Comparison of ENCODE assay signal across 8 cellular contexts in genomic region chr15:62059108-62059817, GRCh38. TPM values are rescaled to one million over a fixed set of nuclear protein-coding genes. Genes with fewer than 3 reads are reported as not detected.
DNase-seq lines count a peak whose midpoint lies in the region; ATAC-seq, FAIRE-seq and TF ChIP-seq lines count a peak whose summit lies in the region.

No MANE protein-coding gene starts in this region.

- H3K36me3 Mint-ChIP-seq in Calu3 (ENCODE audit: insufficient read depth, unreplicated experiment): peaks cover 49% of the 10 kb centered on the region

- H3K27me3 ChIP-seq in bronchial epithelial cell (ENCODE audit: control insufficient read depth, insufficient read depth, low read length): no peaks in the 10 kb centered on the region

- no peak for FAIRE-seq in bronchial epithelial cell (lab: Jason Lieb, UNC)

- intact Hi-C loops in Calu3 (cut with micrococcal nuclease; ENCODE audit: unreplicated experiment) (loop anchor here (5.0 kb wide), 1 partner anchor 182 kb away; no protein-coding TSS in a partner anchor), mucosa of descending colon (cut with DNase I, micrococcal nuclease) (no loop called here)

- BruUV-seq in Calu3 (replicated peaks; lab: Mats Ljungman, UMichigan): TSS peak; percentile 38

- peaks cover 73% of the 10 kb centered on the region for H3K4me1 Mint-ChIP-seq in Calu3 (ENCODE audit: low read depth, unreplicated experiment)

- H3K9me3 Mint-ChIP-seq in Calu3 (ENCODE audit: low read depth, unreplicated experiment): no peaks in the 10 kb centered on the region

- H3K4me3 ChIP-seq in bronchial epithelial cell (ENCODE audit: low read depth, low read length) (peak overlapping the region; percentile 92), mucosa of descending colon (peak overlapping the region; percentile 88)

- H3K4me3 Mint-ChIP-seq in Calu3 (ENCODE audit: low read depth, unreplicated experiment): peak overlapping the region; percentile 93

- H3K27ac Mint-ChIP-seq in Calu3 (ENCODE audit: unreplicated experiment): peak overlapping the region; percentile 25

- ATAC-seq in mucosa of descending colon (no peak), esophagus mucosa (no peak)

- CTCF ChIA-PET in Calu3 (lab: Charles Lee): interaction anchor here (0.6 to 2.5 kb wide), 4 partner anchors 10 to 247 kb away, joined by 3 to 12 read pairs (median 4); no protein-coding TSS in a partner anchor

- no peaks in the 10 kb centered on the region for H3K27me3 Mint-ChIP-seq in Calu3 (ENCODE audit: unreplicated experiment)

- TF ChIP-seq CTCF in Calu3 (IDR thresholded peaks at IDR 0.05; ENCODE audit: unreplicated experiment): no peak
- TF ChIP-seq CTCF in bronchial epithelial cell (IDR thresholded peaks at IDR 0.05; ENCODE audit: insufficient read depth, low read length, severe bottlenecking): peak; percentile 21
- no peak for TF ChIP-seq CTCF in mucosa of descending colon (IDR thresholded peaks at IDR 0.05)

- no peaks in the 10 kb centered on the region for H3K9me3 ChIP-seq in mucosa of descending colon

- DNase-seq in Calu3: no peak
- peak; percentile 10 for DNase-seq in MV-4-11 (lab: John Stamatoyannopoulos, UW)
- peak; percentile 33 for DNase-seq in bronchial epithelial cell (ENCODE audit: low read depth)
- no peak for DNase-seq in mucosa of descending colon
- no peak for DNase-seq in activated effector memory CD4-positive, alpha-beta T cell treated with Interleukin-2 at 50 U/mL for 16 hours
- DNase-seq in NCI-H524 treated with DMSO at 0.1 percent for 48 hours (lab: John Stamatoyannopoulos, UW): no peak
- DNase-seq in NCI-H1092 (lab: John Stamatoyannopoulos, UW): no peak

- H3K4me1 ChIP-seq in mucosa of descending colon (ENCODE audit: low read depth): peaks cover 12% of the 10 kb centered on the region

- H3K36me3 ChIP-seq in bronchial epithelial cell (ENCODE audit: control insufficient read depth, insufficient read depth, low read length): no peaks in the 10 kb centered on the region
- no peaks in the 10 kb centered on the region for H3K36me3 ChIP-seq in mucosa of descending colon (ENCODE audit: low read depth)

RNA-seq across cellular contexts. Expression of gene VPS13C, which starts 1.0 kb away (rescaled TPM):
- total RNA-seq in Calu3 (2022) (99.9 and 101 TPM in 2 replicates), bronchial epithelial cell (35.0 and 40.2 TPM in 2 replicates), mucosa of descending colon (10 to 100 TPM; 51.0 to 76.1 (median 57.1) TPM), esophagus mucosa (13.3 TPM)

RNA-seq across cellular contexts. Expression of gene C2CD4A, which starts 7.5 kb away (rescaled TPM):
- total RNA-seq in Calu3 (2022): 17.1 and 17.6 TPM in 2 replicates
- total RNA-seq in bronchial epithelial cell: 0.53 and 1.3 TPM in 2 replicates
- 1 to 10 TPM in 1 of 3 donors, under 1 TPM in 2; 0.28 to 1.9 (median 0.29) TPM for total RNA-seq in mucosa of descending colon
- 0.44 TPM for total RNA-seq in esophagus mucosa

Comparison
In these comparisons a context has a peak if more than half of its experiments do, and no peak if none do; other contexts are left out.
1. DNase-seq: peak in MV-4-11 (single experiment) and bronchial epithelial cell (single experiment); none in Calu3 (single experiment), mucosa of descending colon (0 of 3), activated effector memory CD4-positive, alpha-beta T cell treated with Interleukin-2 at 50 U/mL for 16 hours (single experiment), NCI-H524 treated with DMSO at 0.1 percent for 48 hours (single experiment) and NCI-H1092 (single experiment).